ENCODE assay signal across 8 cellular contexts in genomic region chr4:165112258-165113156, GRCh38. TPM values are rescaled to one million over a fixed set of nuclear protein-coding genes. Genes with fewer than 3 reads are reported as not detected.
DNase-seq lines count a peak whose midpoint lies in the region; ATAC-seq, FAIRE-seq and TF ChIP-seq lines count a peak whose summit lies in the region.

TMEM192 (minus strand) TSS chr4:165112860; CDS start chr4:165112773, 87 bp downstream.

- peak within 1 kb of the TSS; percentile 88 for H2AFZ ChIP-seq in smooth muscle cell (ENCODE audit: low read depth)

- no peaks in the 10 kb centered on the region for H3K27me3 ChIP-seq in bronchial epithelial cell (ENCODE audit: control insufficient read depth, insufficient read depth, low read length)
- H3K27me3 ChIP-seq in smooth muscle cell (ENCODE audit: low read depth): no peaks in the 10 kb centered on the region

- H3K9ac ChIP-seq in smooth muscle cell (ENCODE audit: low read depth): peak within 1 kb of the TSS; percentile 67

- in situ Hi-C loops in ACHN (cut with HindIII; ENCODE audit: low pct_ligation_motif_present, low pct_unique_long_range_greater_than_20kb, low sequenced_read_pairs): no loop called here

- peak within 1 kb of the TSS; percentile 91 for H3K4me2 ChIP-seq in smooth muscle cell

- H3K36me3 ChIP-seq in bronchial epithelial cell (ENCODE audit: control insufficient read depth, insufficient read depth, low read length): no peaks in the 10 kb centered on the region
- H3K36me3 ChIP-seq in smooth muscle cell (ENCODE audit: low read depth): no peaks in the 10 kb centered on the region

- H3K9me3 ChIP-seq in smooth muscle cell (replicated peaks; ENCODE audit: low read depth): no peaks in the 10 kb centered on the region

- no peaks in the 10 kb centered on the region for H4K20me1 ChIP-seq in smooth muscle cell (ENCODE audit: low read depth)

- H3K27ac ChIP-seq in smooth muscle cell (ENCODE audit: low read depth): peak within 1 kb of the TSS; percentile 82

- no peak for FAIRE-seq in bronchial epithelial cell (lab: Jason Lieb, UNC)

- peaks cover 5% of the 10 kb centered on the region for H3K4me1 ChIP-seq in smooth muscle cell (ENCODE audit: low read depth)

- no peak for TF ChIP-seq CTCF in WI38 (IDR thresholded peaks at IDR 0.05; ENCODE audit: low read depth, low read length)
- TF ChIP-seq CTCF in bronchial epithelial cell (IDR thresholded peaks at IDR 0.05; ENCODE audit: insufficient read depth, low read length, severe bottlenecking): peak; percentile 44
- TF ChIP-seq CTCF in smooth muscle cell (IDR thresholded peaks at IDR 0.05; ENCODE audit: borderline replicate concordance, insufficient read depth, poor library complexity, severe bottlenecking): peak; percentile 7

- ATAC-seq in GM18867 (IDR thresholded peaks at IDR 0.05; ENCODE audit: unreplicated experiment) (peak; percentile 95), HG03103 (IDR thresholded peaks at IDR 0.05; ENCODE audit: low read depth, unreplicated experiment) (peak; percentile 96)

- no peaks in the 10 kb centered on the region for H3F3A ChIP-seq in smooth muscle cell (ENCODE audit: low read depth)

- H3K4me3 ChIP-seq in WI38 (ENCODE audit: low read depth, low read length): peak within 1 kb of the TSS; percentile 71
- H3K4me3 ChIP-seq in bronchial epithelial cell (ENCODE audit: low read depth, low read length): peak within 1 kb of the TSS; percentile 96
- H3K4me3 ChIP-seq in smooth muscle cell: peak within 1 kb of the TSS; percentile 74

- no peaks in the 10 kb centered on the region for H3K79me2 ChIP-seq in smooth muscle cell (ENCODE audit: low read depth)

- DNase-seq in ACHN (peak; percentile 85), NCI-H2171 (lab: John Stamatoyannopoulos, UW) (peak; percentile 66), bronchial epithelial cell (ENCODE audit: low read depth) (peak; percentile 79), iPS-NIHi11 (ENCODE audit: low spot score) (peak; percentile 96), smooth muscle cell (lab: John Stamatoyannopoulos, UW; ENCODE audit: unreplicated experiment) (peak; percentile 91)

- under 1% methylated on average over 39 of the region's 73 CpGs for WGBS in smooth muscle cell (ENCODE audit: low lambda C conversion rate)

RNA-seq across cellular contexts. Expression of gene TMEM192, which starts in this region (rescaled TPM):
- 10.8 and 12.9 TPM in 2 replicates for total RNA-seq in bronchial epithelial cell
- total RNA-seq in smooth muscle cell: 11.0 and 21.6 TPM in 2 replicates
- polyA plus RNA-seq in smooth muscle cell: 6.2 and 7.8 TPM in 2 replicates

Comparison
In these comparisons a context has a peak if more than half of its experiments do, and no peak if none do; other contexts are left out.
1. Peak in every context shown above with its lines: DNase-seq, ATAC-seq, H3K4me3 ChIP-seq and H3K27ac ChIP-seq.